Comparison of ENCODE assay signal across 10 cellular contexts in genomic region chr9:110029422-110029814, GRCh38.
DNase-seq lines count a peak whose midpoint lies in the region; ATAC-seq, FAIRE-seq and TF ChIP-seq lines count a peak whose summit lies in the region.
"Had no signal": no experiment of that assay in that cellular context is flagged by ENCODE, and none has a peak within 500 bp of the region (broad histone marks: within the 10 kb centered on the region; RNA-seq: fewer than 3 reads in every experiment).

No MANE protein-coding gene starts in this region.

- TF ChIP-seq POLR2A in breast epithelium (IDR thresholded peaks at IDR 0.05) (no peak), lower leg skin (IDR thresholded peaks at IDR 0.05) (no peak)

- BruUV-seq in MCF 10A (replicated peaks; lab: Mats Ljungman, UMichigan), result no TSS peak

- DNase-seq in MCF 10A (ENCODE audit: unreplicated experiment) (peak; percentile 88), breast epithelium (ENCODE audit: low spot score in 2 of 2) (no peak), bronchial epithelial cell (ENCODE audit: low read depth) (peak; percentile 96), lower leg skin (ENCODE audit: low spot score in 2 of 2) (peak; percentile 37 to 53)
- DNase-seq in stimulated activated CD4-positive, alpha-beta T cell treated with anti-CD3 and anti-CD28 coated beads, Interleukin-15, amount 100 ng/mL, for 24 hours, result no peak
- DNase-seq in stimulated activated naive CD8-positive, alpha-beta T cell treated with anti-CD3 and anti-CD28 coated beads, Interleukin-15, amount 100 ng/mL, for 72 hours, result no peak

- H3K4me1 Mint-ChIP-seq in MCF 10A (ENCODE audit: insufficient read depth, unreplicated experiment), result peaks cover 48% of the 10 kb centered on the region
- no peaks in the 10 kb centered on the region for H3K4me1 Mint-ChIP-seq in stimulated activated naive CD8-positive, alpha-beta T cell treated with anti-CD3 and anti-CD28 coated beads, Interleukin-15, amount 100 ng/mL, for 72 hours

- intact Hi-C loops in MCF 10A (cut with micrococcal nuclease), result no loop called here
- intact Hi-C loops in breast epithelium (cut with DNase I; ENCODE audit: low total_unique reads), result no loop called here
- intact Hi-C loops in lower leg skin (cut with DNase I; ENCODE audit: low total_unique reads), result no loop called here

- H3K36me3 ChIP-seq in breast epithelium (no peaks in the 10 kb centered on the region), bronchial epithelial cell (ENCODE audit: control insufficient read depth, insufficient read depth, low read length) (no peaks in the 10 kb centered on the region)

- H3K27me3 Mint-ChIP-seq in MCF 10A (ENCODE audit: insufficient read depth, unreplicated experiment), result no peaks in the 10 kb centered on the region
- no peaks in the 10 kb centered on the region for H3K27me3 Mint-ChIP-seq in stimulated activated naive CD8-positive, alpha-beta T cell treated with anti-CD3 and anti-CD28 coated beads, Interleukin-15, amount 100 ng/mL, for 72 hours
- H3K27me3 Mint-ChIP-seq: B cell, brain had no signal

- peak overlapping the region in 1 of 2 donors; percentile 41 for H3K27ac ChIP-seq in breast epithelium

- peaks cover 9% of the 10 kb centered on the region for H3K36me3 Mint-ChIP-seq in MCF 10A (ENCODE audit: insufficient read depth, unreplicated experiment)
- H3K36me3 Mint-ChIP-seq: brain had no signal

- no peak for ATAC-seq in HG02798 (IDR thresholded peaks at IDR 0.05; ENCODE audit: poor library complexity, unreplicated experiment)
- ATAC-seq in GM18873 (IDR thresholded peaks at IDR 0.05; ENCODE audit: low FRiP score, unreplicated experiment), result no peak
- no peak for ATAC-seq in stimulated activated naive CD8-positive, alpha-beta T cell treated with anti-CD3 and anti-CD28 coated beads, Interleukin-15, amount 100 ng/mL, for 72 hours

- H3K4me3 Mint-ChIP-seq in MCF 10A (ENCODE audit: unreplicated experiment), result peak overlapping the region; percentile 9
- H3K4me3 Mint-ChIP-seq in stimulated activated naive CD8-positive, alpha-beta T cell treated with anti-CD3 and anti-CD28 coated beads, Interleukin-15, amount 100 ng/mL, for 72 hours, result no peak overlapping the region
- H3K4me3 Mint-ChIP-seq: B cell, brain had no signal

- no peak for FAIRE-seq in bronchial epithelial cell (lab: Jason Lieb, UNC)

- H3K27ac Mint-ChIP-seq in MCF 10A (ENCODE audit: low read depth, unreplicated experiment), result peak overlapping the region; percentile 95
- no peak overlapping the region for H3K27ac Mint-ChIP-seq in stimulated activated naive CD8-positive, alpha-beta T cell treated with anti-CD3 and anti-CD28 coated beads, Interleukin-15, amount 100 ng/mL, for 72 hours
- H3K27ac Mint-ChIP-seq: B cell had no signal

- H3K9me3 ChIP-seq in breast epithelium, result no peaks in the 10 kb centered on the region

- H3K4me1 ChIP-seq in breast epithelium, result no peaks in the 10 kb centered on the region

- whole genome bisulfite sequencing in lower leg skin, 2 donors, result 14 to 25% methylated on average over 3 of the region's 3 CpGs

- no peaks in the 10 kb centered on the region for H3K27me3 ChIP-seq in breast epithelium
- no peaks in the 10 kb centered on the region for H3K27me3 ChIP-seq in bronchial epithelial cell (ENCODE audit: control insufficient read depth, insufficient read depth, low read length)

- no peak overlapping the region for H3K4me3 ChIP-seq in breast epithelium
- H3K4me3 ChIP-seq in bronchial epithelial cell (ENCODE audit: low read depth, low read length), result no peak overlapping the region
- no peak overlapping the region for H3K4me3 ChIP-seq in lower leg skin (ENCODE audit: low read depth, poor library complexity, severe bottlenecking)

- H3K9me3 Mint-ChIP-seq in MCF 10A (ENCODE audit: unreplicated experiment), result no peaks in the 10 kb centered on the region
- H3K9me3 Mint-ChIP-seq in stimulated activated naive CD8-positive, alpha-beta T cell treated with anti-CD3 and anti-CD28 coated beads, Interleukin-15, amount 100 ng/mL, for 72 hours, result no peaks in the 10 kb centered on the region

- TF ChIP-seq CTCF in MCF 10A (IDR thresholded peaks at IDR 0.05; ENCODE audit: unreplicated experiment) (no peak), breast epithelium (IDR thresholded peaks at IDR 0.05) (no peak), bronchial epithelial cell (IDR thresholded peaks at IDR 0.05; ENCODE audit: insufficient read depth, low read length, severe bottlenecking) (no peak), lower leg skin (IDR thresholded peaks at IDR 0.05) (no peak)

- CTCF ChIA-PET in MCF 10A (lab: Yijun Ruan, JAX), result interaction anchor here (0.5 to 1.0 kb wide), 3 partner anchors 21 to 581 kb away, joined by 3 to 4 read pairs (median 3); no protein-coding TSS in a partner anchor

- POLR2A ChIA-PET in MCF 10A (lab: Yijun Ruan, JAX), result interaction anchor here (0.6 to 3.1 kb wide), 9 partner anchors 10 to 474 kb away, joined by 3 to 51 read pairs (median 4); no protein-coding TSS in a partner anchor

Comparison
In these comparisons a context has a peak if more than half of its experiments do, and no peak if none do; other contexts are left out.
1. DNase-seq: peak in MCF 10A (single experiment), bronchial epithelial cell (single experiment) and lower leg skin (2 of 2); none in breast epithelium (0 of 2), stimulated activated CD4-positive, alpha-beta T cell treated with anti-CD3 and anti-CD28 coated beads, Interleukin-15, amount 100 ng/mL, for 24 hours (single experiment) and stimulated activated naive CD8-positive, alpha-beta T cell treated with anti-CD3 and anti-CD28 coated beads, Interleukin-15, amount 100 ng/mL, for 72 hours (0 of 2).